1 cellular context compared by ENCODE assay signal in genomic region chr2:186868344-186868743, GRCh38.
TF ChIP-seq lines count a peak whose summit lies in the region.

No MANE protein-coding gene starts in this region.

TF ChIP-seq in HepG2, 621 proteins besides CTCF, POLR2A, EP300 and RAD21:
- TF ChIP-seq MEIS1 (CRISPR knock-in tag; IDR thresholded peaks at IDR 0.05; ENCODE audit: borderline replicate concordance) (no peak), ZNF562 (CRISPR knock-in tag; IDR thresholded peaks at IDR 0.05; ENCODE audit: borderline replicate concordance) (no peak), RXRB (CRISPR knock-in tag; IDR thresholded peaks at IDR 0.05; ENCODE audit: borderline replicate concordance) (no peak), ZNF24 (IDR thresholded peaks at IDR 0.05) (no peak), ZNF772 (CRISPR knock-in tag; IDR thresholded peaks at IDR 0.05) (no peak), HDAC2 (CRISPR knock-in tag; IDR thresholded peaks at IDR 0.05) (no peak), SPEN (CRISPR knock-in tag; IDR thresholded peaks at IDR 0.05; ENCODE audit: low read depth) (no peak)
- TF ChIP-seq, protein P1, sequence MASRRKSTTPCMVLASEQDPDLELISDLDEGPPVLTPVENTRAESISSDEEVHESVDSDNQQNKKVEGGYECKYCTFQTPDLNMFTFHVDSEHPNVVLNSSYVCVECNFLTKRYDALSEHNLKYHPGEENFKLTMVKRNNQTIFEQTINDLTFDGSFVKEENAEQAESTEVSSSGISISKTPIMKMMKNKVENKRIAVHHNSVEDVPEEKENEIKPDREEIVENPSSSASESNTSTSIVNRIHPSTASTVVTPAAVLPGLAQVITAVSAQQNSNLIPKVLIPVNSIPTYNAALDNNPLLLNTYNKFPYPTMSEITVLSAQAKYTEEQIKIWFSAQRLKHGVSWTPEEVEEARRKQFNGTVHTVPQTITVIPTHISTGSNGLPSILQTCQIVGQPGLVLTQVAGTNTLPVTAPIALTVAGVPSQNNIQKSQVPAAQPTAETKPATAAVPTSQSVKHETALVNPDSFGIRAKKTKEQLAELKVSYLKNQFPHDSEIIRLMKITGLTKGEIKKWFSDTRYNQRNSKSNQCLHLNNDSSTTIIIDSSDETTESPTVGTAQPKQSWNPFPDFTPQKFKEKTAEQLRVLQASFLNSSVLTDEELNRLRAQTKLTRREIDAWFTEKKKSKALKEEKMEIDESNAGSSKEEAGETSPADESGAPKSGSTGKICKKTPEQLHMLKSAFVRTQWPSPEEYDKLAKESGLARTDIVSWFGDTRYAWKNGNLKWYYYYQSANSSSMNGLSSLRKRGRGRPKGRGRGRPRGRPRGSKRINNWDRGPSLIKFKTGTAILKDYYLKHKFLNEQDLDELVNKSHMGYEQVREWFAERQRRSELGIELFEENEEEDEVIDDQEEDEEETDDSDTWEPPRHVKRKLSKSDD (CRISPR knock-in tag; IDR thresholded peaks at IDR 0.05; ENCODE audit: low read depth) = no peak
